In the genomic region with DNA sequence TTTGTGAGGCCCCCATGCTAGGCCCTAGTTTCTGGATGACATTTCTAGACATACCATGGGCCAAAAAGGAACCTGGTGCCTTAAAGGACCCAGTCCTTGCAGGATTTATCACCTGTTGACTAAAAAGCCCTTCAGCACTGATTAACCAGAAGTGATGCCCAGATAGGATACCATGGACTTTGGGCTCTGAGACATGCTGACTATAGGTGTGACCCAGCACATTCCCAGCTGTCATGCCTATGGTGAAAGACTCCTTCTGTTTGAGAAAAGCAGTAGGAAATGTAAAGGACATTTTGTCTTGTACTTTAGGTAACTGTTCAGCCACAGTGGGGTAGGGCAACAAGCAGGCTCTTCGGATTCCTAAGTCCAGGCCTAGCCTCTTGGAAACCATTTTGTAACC, we compare ENCODE assay signal across 19 cellular contexts.
DNase-seq lines count a peak whose midpoint lies in the region; TF ChIP-seq lines count a peak whose summit lies in the region.
"Had no signal": no experiment of that assay in that cellular context is flagged by ENCODE, and none has a peak within 500 bp of the region (broad histone marks: within the 10 kb centered on the region; RNA-seq: fewer than 3 reads in every experiment).

No MANE protein-coding gene starts in this region.

- CTCF ChIA-PET in Caco-2 (lab: Charles Lee), result no interaction called here

- peaks cover 12% of the 10 kb centered on the region for H3K9me3 Mint-ChIP-seq in Caco-2 (ENCODE audit: unreplicated experiment)
- no peaks in the 10 kb centered on the region for H3K9me3 Mint-ChIP-seq in endodermal cell

- H3K4me1 ChIP-seq in Caco-2 (peaks cover 14% of the 10 kb centered on the region), endodermal cell (ENCODE audit: control insufficient read depth, insufficient read depth, low read length) (peaks cover 7% of the 10 kb centered on the region)

- H3K4me3 Mint-ChIP-seq in Caco-2 (ENCODE audit: unreplicated experiment) (no peak overlapping the region), endodermal cell (no peak overlapping the region)
- H3K4me3 Mint-ChIP-seq: B cell; CD4-positive, CD25-positive, alpha-beta regulatory T cell; H9 had no signal

- H3K9me3 ChIP-seq in Caco-2 (peaks cover 2% of the 10 kb centered on the region; the same call in 1 of the 2 replicates), endodermal cell (ENCODE audit: control insufficient read depth, low read length) (no peaks in the 10 kb centered on the region)

- H3K36me3 ChIP-seq in Caco-2 (ENCODE audit: control insufficient read depth, insufficient read depth, low read length) (no peaks in the 10 kb centered on the region; the same call in 1 of the 2 replicates), endodermal cell (ENCODE audit: control insufficient read depth, insufficient read depth, low read length) (no peaks in the 10 kb centered on the region)
- H3K36me3 ChIP-seq: BLaER1 treated with 17β-estradiol and CSF1 and Interleukin-3, amounts not matched to agents 10 nM and 100 nM had no signal

- no peaks in the 10 kb centered on the region for H3K27me3 ChIP-seq in Caco-2 (replicated peaks; ENCODE audit: control insufficient read depth, insufficient read depth, low read length)
- H3K27me3 ChIP-seq in endodermal cell (ENCODE audit: control insufficient read depth, insufficient read depth, low read length, poor library complexity, severe bottlenecking), result no peaks in the 10 kb centered on the region
- H3K27me3 ChIP-seq: BLaER1 treated with 17β-estradiol and CSF1 and Interleukin-3, amounts not matched to agents 10 nM and 100 nM had no signal

- H3K27ac Mint-ChIP-seq in Caco-2 (ENCODE audit: unreplicated experiment), result peak overlapping the region; percentile 88
- H3K27ac Mint-ChIP-seq in endodermal cell, result peak overlapping the region; percentile 13
- H3K27ac Mint-ChIP-seq: B cell; CD4-positive, CD25-positive, alpha-beta regulatory T cell; H9 had no signal

- H3K27ac ChIP-seq in endodermal cell (ENCODE audit: low read depth, low read length), result no peak overlapping the region
- H3K27ac ChIP-seq: BLaER1 treated with 17β-estradiol and CSF1 and Interleukin-3, amounts not matched to agents 10 nM and 100 nM had no signal

- DNase-seq in Caco-2 (peak; percentile 57 to 71), HuH-7 (ENCODE audit: low spot score) (peak; percentile 1), endodermal cell (no peak), mucosa of gallbladder (ENCODE audit: low spot score) (peak; percentile 59), AG08396 (ENCODE audit: low spot score) (no peak), T-helper 9 cell (no peak), RKO (ENCODE audit: low spot score) (no peak)
- no peak for DNase-seq in NK-92 treated with Interleukin-12 subunit alpha and Interleukin-12 subunit beta, amount 100 ng/mL, for 24 hours (lab: John Stamatoyannopoulos, UW)
- DNase-seq: 8988T; CD4-positive, CD25-positive, alpha-beta regulatory T cell; DMS 273 treated with DMSO at 0.1 percent for 48 hours; DMS53; DND-41; EL; GOT3; H9 had no signal

- no peaks in the 10 kb centered on the region for H3K27me3 Mint-ChIP-seq in Caco-2 (ENCODE audit: insufficient read depth, unreplicated experiment)
- H3K27me3 Mint-ChIP-seq in endodermal cell (ENCODE audit: insufficient read depth), result peaks cover 3% of the 10 kb centered on the region
- H3K27me3 Mint-ChIP-seq: B cell; CD4-positive, CD25-positive, alpha-beta regulatory T cell had no signal

- H3K9ac ChIP-seq in endodermal cell (ENCODE audit: extremely low read depth, low read length, poor library complexity, severe bottlenecking), result no peak overlapping the region
- H3K9ac ChIP-seq: BLaER1 treated with 17β-estradiol and CSF1 and Interleukin-3, amounts not matched to agents 10 nM and 100 nM had no signal

- TF ChIP-seq CTCF in Caco-2 (IDR thresholded peaks at IDR 0.05; ENCODE audit: insufficient read depth in 1 of 2, low read depth in 1 of 2, low read length in 1 of 2, severe bottlenecking in 1 of 2, unreplicated experiment in 1 of 2) (no peak), endodermal cell (conservative IDR thresholded peaks at IDR 0.05) (no peak)

- H3K36me3 Mint-ChIP-seq in Caco-2 (ENCODE audit: insufficient read depth, unreplicated experiment) (no peaks in the 10 kb centered on the region), endodermal cell (ENCODE audit: low read depth) (no peaks in the 10 kb centered on the region)
- H3K36me3 Mint-ChIP-seq: CD4-positive, CD25-positive, alpha-beta regulatory T cell had no signal

- 86% methylated on average over 1 of the region's 1 CpG for WGBS in endodermal cell (ENCODE audit: insufficient coverage in 1 of 2, insufficient read length in 1 of 2), 2 experiments

- intact Hi-C loops in Caco-2 (cut with micrococcal nuclease; ENCODE audit: unreplicated experiment), result loop anchor here (1.0 kb wide), 1 partner anchor 114 kb away; no protein-coding TSS in a partner anchor

- BruUV-seq in Caco-2 (replicated peaks; lab: Mats Ljungman, UMichigan), result no TSS peak

- H3K4me1 Mint-ChIP-seq in Caco-2 (ENCODE audit: low read depth, unreplicated experiment), result no peaks in the 10 kb centered on the region
- no peaks in the 10 kb centered on the region for H3K4me1 Mint-ChIP-seq in endodermal cell
- H3K4me1 Mint-ChIP-seq: B cell; CD4-positive, CD25-positive, alpha-beta regulatory T cell; H9 had no signal

- POLR2A ChIA-PET in Caco-2 (lab: Charles Lee), result no interaction called here

- H3K4me3 ChIP-seq in Caco-2 (ENCODE audit: low read depth, low read length), result no peak overlapping the region
- no peak overlapping the region for H3K4me3 ChIP-seq in endodermal cell (ENCODE audit: low read length)
- H3K4me3 ChIP-seq: BLaER1 treated with 17β-estradiol and CSF1 and Interleukin-3, amounts not matched to agents 10 nM and 100 nM; GM12878 had no signal

Comparison
In these comparisons a context has a peak if more than half of its experiments do, and no peak if none do; other contexts are left out.
1. DNase-seq: peak in Caco-2 (2 of 2), HuH-7 (single experiment) and mucosa of gallbladder (single experiment); none in endodermal cell (single experiment), AG08396 (single experiment), NK-92 treated with Interleukin-12 subunit alpha and Interleukin-12 subunit beta, amount 100 ng/mL, for 24 hours (single experiment), T-helper 9 cell (single experiment) and RKO (single experiment).